Comparison of ENCODE assay signal across 19 cellular contexts in genomic region chr4:11004818-11005217, GRCh38.
"Had no signal": no experiment of that assay in that cellular context is flagged by ENCODE, and none has a peak within 500 bp of the region (broad histone marks: within the 10 kb centered on the region; RNA-seq: fewer than 3 reads in every experiment).

No MANE protein-coding gene starts in this region.

- H3K4me2 ChIP-seq: PC-9 had no signal

- H2AFZ ChIP-seq: PC-9 had no signal

- H3K4me3 ChIP-seq: PC-9 had no signal

- DNase-seq: activated B cell treated with CpG ODN at 0.5 μM for 24 hours; activated CD4-positive, alpha-beta T cell treated with anti-CD3 and anti-CD28 coated beads for 1 hour; activated CD4-positive, alpha-beta T cell treated with anti-CD3 and anti-CD28 coated beads, Interleukin-2, amount 10 ng/mL, durations not matched to agents 24 days and 14 days; activated CD4-positive, alpha-beta T cell treated with anti-CD3 and anti-CD28 coated beads, Interleukin-2, amount 50 U/mL, for 48 hours; activated CD8-positive, alpha-beta memory T cell treated with anti-CD3 and anti-CD28 coated beads, Interleukin-2, amount 10 ng/mL, durations not matched to agents 7 days and 5 days; activated effector memory CD4-positive, alpha-beta T cell treated with anti-CD3 and anti-CD28 coated beads, Interleukin-2, amount 50 U/mL, for 16 hours; activated naive CD4-positive, alpha-beta T cell treated with anti-CD3 and anti-CD28 coated beads for 36 hours; activated T-cell treated with anti-CD3 and anti-CD28 coated beads, Interleukin-2, amount 50 U/mL, for 4 hours; amygdala; MV-4-11; NCI-H1092 treated with DMSO at 0.1 percent for 48 hours; NCI-H1417 treated with DMSO at 0.1 percent for 48 hours; NCI-H1694; NCI-H2029; NCI-H345; NCI-H510A; NCI-H526 treated with DMSO at 0.1 percent for 48 hours; PC-9; SHP77 treated with DMSO at 0.1 percent for 48 hours had no signal

- ATAC-seq: activated CD8-positive, alpha-beta memory T cell treated with anti-CD3 and anti-CD28 coated beads, Interleukin-2, amount 10 ng/mL, durations not matched to agents 7 days and 5 days; activated T-cell treated with anti-CD3 and anti-CD28 coated beads, Interleukin-2, amount 50 U/mL, for 4 hours had no signal

- H3K27ac ChIP-seq: PC-9 had no signal
